24 cellular contexts compared by ENCODE assay signal in genomic region chr9:23044549-23044948, GRCh38.
"Had no signal": no experiment of that assay in that cellular context is flagged by ENCODE, and none has a peak within 500 bp of the region (broad histone marks: within the 10 kb centered on the region; RNA-seq: fewer than 3 reads in every experiment).

No MANE protein-coding gene starts in this region.

- H3K4me1 Mint-ChIP-seq: activated CD4-positive, alpha-beta memory T cell treated with anti-CD3 and anti-CD28 coated beads, Interleukin-2, amount 10 ng/mL, durations not matched to agents 7 days and 5 days; activated CD4-positive, alpha-beta T cell treated with anti-CD3 and anti-CD28 coated beads, Interleukin-2, amount 10 ng/mL, durations not matched to agents 24 days and 14 days; activated naive CD4-positive, alpha-beta T cell treated with anti-CD3 and anti-CD28 coated beads, Interleukin-2, amount 10 ng/mL, durations not matched to agents 7 days and 5 days; activated naive CD8-positive, alpha-beta T cell treated with anti-CD3 and anti-CD28 coated beads, Interleukin-2, amount 50 U/mL, for 24 hours; natural killer cell had no signal

- DNase-seq: activated CD4-positive, alpha-beta memory T cell treated with anti-CD3 and anti-CD28 coated beads, Interleukin-2, amount 10 ng/mL, durations not matched to agents 7 days and 5 days; activated CD4-positive, alpha-beta T cell treated with anti-CD3 and anti-CD28 coated beads, Interleukin-2, amount 10 ng/mL, durations not matched to agents 24 days and 14 days; activated effector memory CD4-positive, alpha-beta T cell treated with Interleukin-2 at 50 U/mL for 16 hours; activated naive CD4-positive, alpha-beta T cell treated with anti-CD3 and anti-CD28 coated beads, Interleukin-2, amount 10 ng/mL, durations not matched to agents 7 days and 5 days; activated naive CD8-positive, alpha-beta T cell treated with anti-CD3 and anti-CD28 coated beads, Interleukin-2, amount 50 U/mL, for 24 hours; activated T-cell treated with anti-CD3 and anti-CD28 coated beads, Interleukin-2, amount 50 U/mL, for 72 hours; brain microvascular endothelial cell; central memory CD4-positive, alpha-beta T cell; effector memory CD4-positive, alpha-beta T cell; esophagus squamous epithelium; left lung; midbrain; natural killer cell; stimulated activated CD4-positive, alpha-beta T cell treated with anti-CD3 and anti-CD28 coated beads, Interleukin-2, amount 100 ng/mL, for 48 hours; stimulated activated CD8-positive, alpha-beta memory T cell treated with anti-CD3 and anti-CD28 coated beads, Interleukin-4, amount 100 ng/mL, for 48 hours; stimulated activated naive CD4-positive, alpha-beta T cell; testis; trophoblast cell; uterus had no signal

- H3K4me3 ChIP-seq: ascending aorta, esophagus squamous epithelium, left lung, lung, testis, uterus had no signal

- H3K4me1 ChIP-seq: ascending aorta, esophagus squamous epithelium, left lung, testis, uterus had no signal

- H3K27ac Mint-ChIP-seq: activated CD4-positive, alpha-beta memory T cell treated with anti-CD3 and anti-CD28 coated beads, Interleukin-2, amount 10 ng/mL, durations not matched to agents 7 days and 5 days; activated CD4-positive, alpha-beta T cell treated with anti-CD3 and anti-CD28 coated beads, Interleukin-2, amount 10 ng/mL, durations not matched to agents 24 days and 14 days; activated naive CD4-positive, alpha-beta T cell treated with anti-CD3 and anti-CD28 coated beads, Interleukin-2, amount 10 ng/mL, durations not matched to agents 7 days and 5 days; activated naive CD8-positive, alpha-beta T cell treated with anti-CD3 and anti-CD28 coated beads, Interleukin-2, amount 50 U/mL, for 24 hours; activated T-cell treated with anti-CD3 and anti-CD28 coated beads, Interleukin-2, amount 50 U/mL, for 72 hours; natural killer cell; progenitor cell of endocrine pancreas had no signal

- H3K27me3 ChIP-seq: ascending aorta, brain microvascular endothelial cell, esophagus squamous epithelium, left lung, testis, uterus had no signal

- H3K36me3 Mint-ChIP-seq: activated naive CD4-positive, alpha-beta T cell treated with anti-CD3 and anti-CD28 coated beads, Interleukin-2, amount 10 ng/mL, durations not matched to agents 7 days and 5 days had no signal

- H3K27ac ChIP-seq: ascending aorta, brain microvascular endothelial cell, esophagus squamous epithelium, left lung, testis, uterus, VCaP had no signal

- H3K27me3 Mint-ChIP-seq: activated CD4-positive, alpha-beta memory T cell treated with anti-CD3 and anti-CD28 coated beads, Interleukin-2, amount 10 ng/mL, durations not matched to agents 7 days and 5 days; activated CD4-positive, alpha-beta T cell treated with anti-CD3 and anti-CD28 coated beads, Interleukin-2, amount 10 ng/mL, durations not matched to agents 24 days and 14 days; activated naive CD4-positive, alpha-beta T cell treated with anti-CD3 and anti-CD28 coated beads, Interleukin-2, amount 10 ng/mL, durations not matched to agents 7 days and 5 days; activated naive CD8-positive, alpha-beta T cell treated with anti-CD3 and anti-CD28 coated beads, Interleukin-2, amount 50 U/mL, for 24 hours; progenitor cell of endocrine pancreas had no signal

- H3K4me3 Mint-ChIP-seq: activated CD4-positive, alpha-beta memory T cell treated with anti-CD3 and anti-CD28 coated beads, Interleukin-2, amount 10 ng/mL, durations not matched to agents 7 days and 5 days; activated CD4-positive, alpha-beta T cell treated with anti-CD3 and anti-CD28 coated beads, Interleukin-2, amount 10 ng/mL, durations not matched to agents 24 days and 14 days; activated naive CD4-positive, alpha-beta T cell treated with anti-CD3 and anti-CD28 coated beads, Interleukin-2, amount 10 ng/mL, durations not matched to agents 7 days and 5 days; activated naive CD8-positive, alpha-beta T cell treated with anti-CD3 and anti-CD28 coated beads, Interleukin-2, amount 50 U/mL, for 24 hours; activated T-cell treated with anti-CD3 and anti-CD28 coated beads, Interleukin-2, amount 50 U/mL, for 72 hours; natural killer cell had no signal

- ATAC-seq: activated CD4-positive, CD25-positive, alpha-beta regulatory T cell treated with anti-CD3 and anti-CD28 coated beads, Interleukin-2, amount 50 U/mL, for 24 hours; activated naive CD8-positive, alpha-beta T cell treated with anti-CD3 and anti-CD28 coated beads, Interleukin-2, amount 50 U/mL, for 24 hours; activated T-cell treated with anti-CD3 and anti-CD28 coated beads, Interleukin-2, amount 50 U/mL, for 72 hours; left lung; natural killer cell had no signal

- H3K9me3 ChIP-seq: ascending aorta, esophagus squamous epithelium, left lung, testis, uterus had no signal

- H3K36me3 ChIP-seq: ascending aorta, brain microvascular endothelial cell, esophagus squamous epithelium, left lung, uterus had no signal
